1 cellular context compared by ENCODE assay signal in the genomic region with DNA sequence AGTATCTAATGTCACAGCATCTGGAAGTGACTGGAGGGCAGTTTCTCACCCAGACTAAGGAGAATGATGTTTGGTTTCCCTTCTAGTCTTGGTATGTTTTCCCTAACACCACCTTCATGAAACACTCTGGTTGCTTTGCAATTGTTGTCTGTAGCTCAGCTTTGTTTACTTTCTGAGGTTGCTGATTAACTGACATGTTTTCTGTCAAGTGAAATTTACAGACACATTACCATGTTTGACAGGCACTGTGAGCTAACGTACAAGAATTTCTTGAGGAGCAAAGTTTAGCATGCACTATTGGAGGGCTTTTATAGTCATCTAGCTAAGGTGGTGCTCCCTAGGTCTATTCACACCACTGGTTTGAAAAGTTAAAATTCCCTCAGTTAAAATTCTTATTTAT.
A peak's percentile ranks its signal among the peaks of the same experiment; 100 is the strongest.
TF ChIP-seq lines count a peak whose summit lies in the region.

No MANE protein-coding gene starts in this region.

TF ChIP-seq in HepG2, 621 proteins besides CTCF, POLR2A, EP300 and RAD21 (continued from another document and continues in another):
- TF ChIP-seq, protein P1, sequence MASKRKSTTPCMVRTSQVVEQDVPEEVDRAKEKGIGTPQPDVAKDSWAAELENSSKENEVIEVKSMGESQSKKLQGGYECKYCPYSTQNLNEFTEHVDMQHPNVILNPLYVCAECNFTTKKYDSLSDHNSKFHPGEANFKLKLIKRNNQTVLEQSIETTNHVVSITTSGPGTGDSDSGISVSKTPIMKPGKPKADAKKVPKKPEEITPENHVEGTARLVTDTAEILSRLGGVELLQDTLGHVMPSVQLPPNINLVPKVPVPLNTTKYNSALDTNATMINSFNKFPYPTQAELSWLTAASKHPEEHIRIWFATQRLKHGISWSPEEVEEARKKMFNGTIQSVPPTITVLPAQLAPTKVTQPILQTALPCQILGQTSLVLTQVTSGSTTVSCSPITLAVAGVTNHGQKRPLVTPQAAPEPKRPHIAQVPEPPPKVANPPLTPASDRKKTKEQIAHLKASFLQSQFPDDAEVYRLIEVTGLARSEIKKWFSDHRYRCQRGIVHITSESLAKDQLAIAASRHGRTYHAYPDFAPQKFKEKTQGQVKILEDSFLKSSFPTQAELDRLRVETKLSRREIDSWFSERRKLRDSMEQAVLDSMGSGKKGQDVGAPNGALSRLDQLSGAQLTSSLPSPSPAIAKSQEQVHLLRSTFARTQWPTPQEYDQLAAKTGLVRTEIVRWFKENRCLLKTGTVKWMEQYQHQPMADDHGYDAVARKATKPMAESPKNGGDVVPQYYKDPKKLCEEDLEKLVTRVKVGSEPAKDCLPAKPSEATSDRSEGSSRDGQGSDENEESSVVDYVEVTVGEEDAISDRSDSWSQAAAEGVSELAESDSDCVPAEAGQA (IDR thresholded peaks at IDR 0.05; ENCODE audit: low read depth): no peak
- TF ChIP-seq, protein P1 (CRISPR knock-in tag; IDR thresholded peaks at IDR 0.05; ENCODE audit: borderline replicate concordance): no peak
- TF ChIP-seq, protein P2, sequence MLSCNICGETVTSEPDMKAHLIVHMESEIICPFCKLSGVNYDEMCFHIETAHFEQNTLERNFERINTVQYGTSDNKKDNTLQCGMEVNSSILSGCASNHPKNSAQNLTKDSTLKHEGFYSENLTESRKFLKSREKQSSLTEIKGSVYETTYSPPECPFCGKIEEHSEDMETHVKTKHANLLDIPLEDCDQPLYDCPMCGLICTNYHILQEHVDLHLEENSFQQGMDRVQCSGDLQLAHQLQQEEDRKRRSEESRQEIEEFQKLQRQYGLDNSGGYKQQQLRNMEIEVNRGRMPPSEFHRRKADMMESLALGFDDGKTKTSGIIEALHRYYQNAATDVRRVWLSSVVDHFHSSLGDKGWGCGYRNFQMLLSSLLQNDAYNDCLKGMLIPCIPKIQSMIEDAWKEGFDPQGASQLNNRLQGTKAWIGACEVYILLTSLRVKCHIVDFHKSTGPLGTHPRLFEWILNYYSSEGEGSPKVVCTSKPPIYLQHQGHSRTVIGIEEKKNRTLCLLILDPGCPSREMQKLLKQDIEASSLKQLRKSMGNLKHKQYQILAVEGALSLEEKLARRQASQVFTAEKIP (CRISPR knock-in tag; IDR thresholded peaks at IDR 0.05; ENCODE audit: borderline replicate concordance): no peak
- TF ChIP-seq, protein P3, sequence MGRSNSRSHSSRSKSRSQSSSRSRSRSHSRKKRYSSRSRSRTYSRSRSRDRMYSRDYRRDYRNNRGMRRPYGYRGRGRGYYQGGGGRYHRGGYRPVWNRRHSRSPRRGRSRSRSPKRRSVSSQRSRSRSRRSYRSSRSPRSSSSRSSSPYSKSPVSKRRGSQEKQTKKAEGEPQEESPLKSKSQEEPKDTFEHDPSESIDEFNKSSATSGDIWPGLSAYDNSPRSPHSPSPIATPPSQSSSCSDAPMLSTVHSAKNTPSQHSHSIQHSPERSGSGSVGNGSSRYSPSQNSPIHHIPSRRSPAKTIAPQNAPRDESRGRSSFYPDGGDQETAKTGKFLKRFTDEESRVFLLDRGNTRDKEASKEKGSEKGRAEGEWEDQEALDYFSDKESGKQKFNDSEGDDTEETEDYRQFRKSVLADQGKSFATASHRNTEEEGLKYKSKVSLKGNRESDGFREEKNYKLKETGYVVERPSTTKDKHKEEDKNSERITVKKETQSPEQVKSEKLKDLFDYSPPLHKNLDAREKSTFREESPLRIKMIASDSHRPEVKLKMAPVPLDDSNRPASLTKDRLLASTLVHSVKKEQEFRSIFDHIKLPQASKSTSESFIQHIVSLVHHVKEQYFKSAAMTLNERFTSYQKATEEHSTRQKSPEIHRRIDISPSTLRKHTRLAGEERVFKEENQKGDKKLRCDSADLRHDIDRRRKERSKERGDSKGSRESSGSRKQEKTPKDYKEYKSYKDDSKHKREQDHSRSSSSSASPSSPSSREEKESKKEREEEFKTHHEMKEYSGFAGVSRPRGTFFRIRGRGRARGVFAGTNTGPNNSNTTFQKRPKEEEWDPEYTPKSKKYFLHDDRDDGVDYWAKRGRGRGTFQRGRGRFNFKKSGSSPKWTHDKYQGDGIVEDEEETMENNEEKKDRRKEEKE (IDR thresholded peaks at IDR 0.05): no peak
- TF ChIP-seq RXRB (CRISPR knock-in tag; IDR thresholded peaks at IDR 0.05; ENCODE audit: borderline replicate concordance) (peak; percentile 79), ZMYM3 (CRISPR knock-in tag; IDR thresholded peaks at IDR 0.05) (no peak), NCOA1 (CRISPR knock-in tag; IDR thresholded peaks at IDR 0.05) (no peak), MZF1 (CRISPR knock-in tag; IDR thresholded peaks at IDR 0.05; ENCODE audit: borderline replicate concordance) (no peak), GABPA (IDR thresholded peaks at IDR 0.05; ENCODE audit: low read depth, low read length) (no peak), GABPA (CRISPR knock-in tag; IDR thresholded peaks at IDR 0.05; ENCODE audit: low read depth) (no peak), ZFP41 (CRISPR knock-in tag; IDR thresholded peaks at IDR 0.05; ENCODE audit: borderline replicate concordance) (no peak), ZNF510 (CRISPR knock-in tag; IDR thresholded peaks at IDR 0.05; ENCODE audit: low read depth) (no peak), ZNF331 (CRISPR knock-in tag; IDR thresholded peaks at IDR 0.05) (peak; percentile 61; the same call in 1 of the 2 replicates), SKI (IDR thresholded peaks at IDR 0.05; ENCODE audit: partially characterized antibody) (no peak), XBP1 (CRISPR knock-in tag; IDR thresholded peaks at IDR 0.05) (no peak), JDP2 (CRISPR knock-in tag; IDR thresholded peaks at IDR 0.05; ENCODE audit: borderline replicate concordance) (no peak), ZNF709 (CRISPR knock-in tag; IDR thresholded peaks at IDR 0.05) (no peak)
- TF ChIP-seq, protein P4, sequence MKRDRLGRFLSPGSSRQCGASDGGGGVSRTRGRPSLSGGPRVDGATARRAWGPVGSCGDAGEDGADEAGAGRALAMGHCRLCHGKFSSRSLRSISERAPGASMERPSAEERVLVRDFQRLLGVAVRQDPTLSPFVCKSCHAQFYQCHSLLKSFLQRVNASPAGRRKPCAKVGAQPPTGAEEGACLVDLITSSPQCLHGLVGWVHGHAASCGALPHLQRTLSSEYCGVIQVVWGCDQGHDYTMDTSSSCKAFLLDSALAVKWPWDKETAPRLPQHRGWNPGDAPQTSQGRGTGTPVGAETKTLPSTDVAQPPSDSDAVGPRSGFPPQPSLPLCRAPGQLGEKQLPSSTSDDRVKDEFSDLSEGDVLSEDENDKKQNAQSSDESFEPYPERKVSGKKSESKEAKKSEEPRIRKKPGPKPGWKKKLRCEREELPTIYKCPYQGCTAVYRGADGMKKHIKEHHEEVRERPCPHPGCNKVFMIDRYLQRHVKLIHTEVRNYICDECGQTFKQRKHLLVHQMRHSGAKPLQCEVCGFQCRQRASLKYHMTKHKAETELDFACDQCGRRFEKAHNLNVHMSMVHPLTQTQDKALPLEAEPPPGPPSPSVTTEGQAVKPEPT (CRISPR knock-in tag; IDR thresholded peaks at IDR 0.05; ENCODE audit: low read depth): no peak
- TF ChIP-seq, protein P5, sequence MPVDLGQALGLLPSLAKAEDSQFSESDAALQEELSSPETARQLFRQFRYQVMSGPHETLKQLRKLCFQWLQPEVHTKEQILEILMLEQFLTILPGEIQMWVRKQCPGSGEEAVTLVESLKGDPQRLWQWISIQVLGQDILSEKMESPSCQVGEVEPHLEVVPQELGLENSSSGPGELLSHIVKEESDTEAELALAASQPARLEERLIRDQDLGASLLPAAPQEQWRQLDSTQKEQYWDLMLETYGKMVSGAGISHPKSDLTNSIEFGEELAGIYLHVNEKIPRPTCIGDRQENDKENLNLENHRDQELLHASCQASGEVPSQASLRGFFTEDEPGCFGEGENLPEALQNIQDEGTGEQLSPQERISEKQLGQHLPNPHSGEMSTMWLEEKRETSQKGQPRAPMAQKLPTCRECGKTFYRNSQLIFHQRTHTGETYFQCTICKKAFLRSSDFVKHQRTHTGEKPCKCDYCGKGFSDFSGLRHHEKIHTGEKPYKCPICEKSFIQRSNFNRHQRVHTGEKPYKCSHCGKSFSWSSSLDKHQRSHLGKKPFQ (CRISPR knock-in tag; IDR thresholded peaks at IDR 0.05; ENCODE audit: insufficient replicate concordance): no peak
- TF ChIP-seq, protein P6, sequence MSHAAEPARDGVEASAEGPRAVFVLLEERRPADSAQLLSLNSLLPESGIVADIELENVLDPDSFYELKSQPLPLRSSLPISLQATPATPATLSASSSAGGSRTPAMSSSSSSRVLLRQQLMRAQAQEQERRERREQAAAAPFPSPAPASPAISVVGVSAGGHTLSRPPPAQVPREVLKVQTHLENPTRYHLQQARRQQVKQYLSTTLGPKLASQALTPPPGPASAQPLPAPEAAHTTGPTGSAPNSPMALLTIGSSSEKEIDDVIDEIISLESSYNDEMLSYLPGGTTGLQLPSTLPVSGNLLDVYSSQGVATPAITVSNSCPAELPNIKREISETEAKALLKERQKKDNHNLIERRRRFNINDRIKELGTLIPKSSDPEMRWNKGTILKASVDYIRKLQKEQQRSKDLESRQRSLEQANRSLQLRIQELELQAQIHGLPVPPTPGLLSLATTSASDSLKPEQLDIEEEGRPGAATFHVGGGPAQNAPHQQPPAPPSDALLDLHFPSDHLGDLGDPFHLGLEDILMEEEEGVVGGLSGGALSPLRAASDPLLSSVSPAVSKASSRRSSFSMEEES (CRISPR knock-in tag; IDR thresholded peaks at IDR 0.05): 0 out of 2 replicates have a peak, but pooled peaks have one; percentile 45
- TF ChIP-seq, protein P7, sequence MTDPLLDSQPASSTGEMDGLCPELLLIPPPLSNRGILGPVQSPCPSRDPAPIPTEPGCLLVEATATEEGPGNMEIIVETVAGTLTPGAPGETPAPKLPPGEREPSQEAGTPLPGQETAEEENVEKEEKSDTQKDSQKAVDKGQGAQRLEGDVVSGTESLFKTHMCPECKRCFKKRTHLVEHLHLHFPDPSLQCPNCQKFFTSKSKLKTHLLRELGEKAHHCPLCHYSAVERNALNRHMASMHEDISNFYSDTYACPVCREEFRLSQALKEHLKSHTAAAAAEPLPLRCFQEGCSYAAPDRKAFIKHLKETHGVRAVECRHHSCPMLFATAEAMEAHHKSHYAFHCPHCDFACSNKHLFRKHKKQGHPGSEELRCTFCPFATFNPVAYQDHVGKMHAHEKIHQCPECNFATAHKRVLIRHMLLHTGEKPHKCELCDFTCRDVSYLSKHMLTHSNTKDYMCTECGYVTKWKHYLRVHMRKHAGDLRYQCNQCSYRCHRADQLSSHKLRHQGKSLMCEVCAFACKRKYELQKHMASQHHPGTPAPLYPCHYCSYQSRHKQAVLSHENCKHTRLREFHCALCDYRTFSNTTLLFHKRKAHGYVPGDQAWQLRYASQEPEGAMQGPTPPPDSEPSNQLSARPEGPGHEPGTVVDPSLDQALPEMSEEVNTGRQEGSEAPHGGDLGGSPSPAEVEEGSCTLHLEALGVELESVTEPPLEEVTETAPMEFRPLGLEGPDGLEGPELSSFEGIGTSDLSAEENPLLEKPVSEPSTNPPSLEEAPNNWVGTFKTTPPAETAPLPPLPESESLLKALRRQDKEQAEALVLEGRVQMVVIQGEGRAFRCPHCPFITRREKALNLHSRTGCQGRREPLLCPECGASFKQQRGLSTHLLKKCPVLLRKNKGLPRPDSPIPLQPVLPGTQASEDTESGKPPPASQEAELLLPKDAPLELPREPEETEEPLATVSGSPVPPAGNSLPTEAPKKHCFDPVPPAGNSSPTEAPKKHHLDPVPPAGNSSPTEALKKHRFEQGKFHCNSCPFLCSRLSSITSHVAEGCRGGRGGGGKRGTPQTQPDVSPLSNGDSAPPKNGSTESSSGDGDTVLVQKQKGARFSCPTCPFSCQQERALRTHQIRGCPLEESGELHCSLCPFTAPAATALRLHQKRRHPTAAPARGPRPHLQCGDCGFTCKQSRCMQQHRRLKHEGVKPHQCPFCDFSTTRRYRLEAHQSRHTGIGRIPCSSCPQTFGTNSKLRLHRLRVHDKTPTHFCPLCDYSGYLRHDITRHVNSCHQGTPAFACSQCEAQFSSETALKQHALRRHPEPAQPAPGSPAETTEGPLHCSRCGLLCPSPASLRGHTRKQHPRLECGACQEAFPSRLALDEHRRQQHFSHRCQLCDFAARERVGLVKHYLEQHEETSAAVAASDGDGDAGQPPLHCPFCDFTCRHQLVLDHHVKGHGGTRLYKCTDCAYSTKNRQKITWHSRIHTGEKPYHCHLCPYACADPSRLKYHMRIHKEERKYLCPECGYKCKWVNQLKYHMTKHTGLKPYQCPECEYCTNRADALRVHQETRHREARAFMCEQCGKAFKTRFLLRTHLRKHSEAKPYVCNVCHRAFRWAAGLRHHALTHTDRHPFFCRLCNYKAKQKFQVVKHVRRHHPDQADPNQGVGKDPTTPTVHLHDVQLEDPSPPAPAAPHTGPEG (CRISPR knock-in tag; IDR thresholded peaks at IDR 0.05): no peak
- TF ChIP-seq, protein P8, sequence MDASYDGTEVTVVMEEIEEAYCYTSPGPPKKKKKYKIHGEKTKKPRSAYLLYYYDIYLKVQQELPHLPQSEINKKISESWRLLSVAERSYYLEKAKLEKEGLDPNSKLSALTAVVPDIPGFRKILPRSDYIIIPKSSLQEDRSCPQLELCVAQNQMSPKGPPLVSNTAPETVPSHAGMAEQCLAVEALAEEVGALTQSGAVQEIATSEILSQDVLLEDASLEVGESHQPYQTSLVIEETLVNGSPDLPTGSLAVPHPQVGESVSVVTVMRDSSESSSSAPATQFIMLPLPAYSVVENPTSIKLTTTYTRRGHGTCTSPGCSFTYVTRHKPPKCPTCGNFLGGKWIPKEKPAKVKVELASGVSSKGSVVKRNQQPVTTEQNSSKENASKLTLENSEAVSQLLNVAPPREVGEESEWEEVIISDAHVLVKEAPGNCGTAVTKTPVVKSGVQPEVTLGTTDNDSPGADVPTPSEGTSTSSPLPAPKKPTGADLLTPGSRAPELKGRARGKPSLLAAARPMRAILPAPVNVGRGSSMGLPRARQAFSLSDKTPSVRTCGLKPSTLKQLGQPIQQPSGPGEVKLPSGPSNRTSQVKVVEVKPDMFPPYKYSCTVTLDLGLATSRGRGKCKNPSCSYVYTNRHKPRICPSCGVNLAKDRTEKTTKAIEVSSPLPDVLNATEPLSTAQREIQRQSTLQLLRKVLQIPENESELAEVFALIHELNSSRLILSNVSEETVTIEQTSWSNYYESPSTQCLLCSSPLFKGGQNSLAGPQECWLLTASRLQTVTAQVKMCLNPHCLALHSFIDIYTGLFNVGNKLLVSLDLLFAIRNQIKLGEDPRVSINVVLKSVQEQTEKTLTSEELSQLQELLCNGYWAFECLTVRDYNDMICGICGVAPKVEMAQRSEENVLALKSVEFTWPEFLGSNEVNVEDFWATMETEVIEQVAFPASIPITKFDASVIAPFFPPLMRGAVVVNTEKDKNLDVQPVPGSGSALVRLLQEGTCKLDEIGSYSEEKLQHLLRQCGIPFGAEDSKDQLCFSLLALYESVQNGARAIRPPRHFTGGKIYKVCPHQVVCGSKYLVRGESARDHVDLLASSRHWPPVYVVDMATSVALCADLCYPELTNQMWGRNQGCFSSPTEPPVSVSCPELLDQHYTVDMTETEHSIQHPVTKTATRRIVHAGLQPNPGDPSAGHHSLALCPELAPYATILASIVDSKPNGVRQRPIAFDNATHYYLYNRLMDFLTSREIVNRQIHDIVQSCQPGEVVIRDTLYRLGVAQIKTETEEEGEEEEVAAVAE (CRISPR knock-in tag; IDR thresholded peaks at IDR 0.05; ENCODE audit: borderline replicate concordance): no peak
